24 cellular contexts compared by ENCODE assay signal in genomic region chr10:31830887-31831286, GRCh38.
DNase-seq lines count a peak whose midpoint lies in the region; ATAC-seq, FAIRE-seq and TF ChIP-seq lines count a peak whose summit lies in the region.
"Had no signal": no experiment of that assay in that cellular context is flagged by ENCODE, and none has a peak within 500 bp of the region (broad histone marks: within the 10 kb centered on the region; RNA-seq: fewer than 3 reads in every experiment).

No MANE protein-coding gene starts in this region.

- H3K27me3 Mint-ChIP-seq in effector memory CD8-positive, alpha-beta T cell: no peaks in the 10 kb centered on the region
- H3K27me3 Mint-ChIP-seq: activated CD4-positive, alpha-beta memory T cell treated with anti-CD3 and anti-CD28 coated beads, Interleukin-2, amount 10 ng/mL, durations not matched to agents 7 days and 5 days; activated naive CD4-positive, alpha-beta T cell treated with anti-CD3 and anti-CD28 coated beads, Interleukin-2, amount 50 U/mL, for 24 hours; CD4-positive, alpha-beta memory T cell had no signal

- no peaks in the 10 kb centered on the region for H3K9me3 Mint-ChIP-seq in effector memory CD8-positive, alpha-beta T cell
- H3K9me3 Mint-ChIP-seq: activated CD4-positive, alpha-beta memory T cell treated with anti-CD3 and anti-CD28 coated beads, Interleukin-2, amount 10 ng/mL, durations not matched to agents 7 days and 5 days; activated naive CD4-positive, alpha-beta T cell treated with anti-CD3 and anti-CD28 coated beads, Interleukin-2, amount 50 U/mL, for 24 hours; activated T-cell treated with anti-CD3 and anti-CD28 coated beads, Interleukin-2, amount 50 U/mL, for 4 hours; CD4-positive, alpha-beta memory T cell; neural progenitor cell had no signal

- no peaks in the 10 kb centered on the region for H3K36me3 ChIP-seq in bronchial epithelial cell (ENCODE audit: control insufficient read depth, insufficient read depth, low read length)
- H3K36me3 ChIP-seq: neural progenitor cell, thoracic aorta had no signal

- intact Hi-C loops in head of caudate nucleus (cut with DNase I): no loop called here

- FAIRE-seq in HTR-8/SVneo (lab: Jason Lieb, UNC) (no peak), bronchial epithelial cell (lab: Jason Lieb, UNC) (no peak)
- FAIRE-seq: H1 had no signal

- H3K4me3 Mint-ChIP-seq in effector memory CD8-positive, alpha-beta T cell: no peak overlapping the region
- H3K4me3 Mint-ChIP-seq: activated CD4-positive, alpha-beta memory T cell treated with anti-CD3 and anti-CD28 coated beads, Interleukin-2, amount 10 ng/mL, durations not matched to agents 7 days and 5 days; activated naive CD4-positive, alpha-beta T cell treated with anti-CD3 and anti-CD28 coated beads, Interleukin-2, amount 50 U/mL, for 24 hours; activated T-cell treated with anti-CD3 and anti-CD28 coated beads, Interleukin-2, amount 50 U/mL, for 4 hours; CD4-positive, alpha-beta memory T cell; neural progenitor cell had no signal

- no peak overlapping the region for H3K4me3 ChIP-seq in bronchial epithelial cell (ENCODE audit: low read depth, low read length)
- H3K4me3 ChIP-seq: coronary artery, neural progenitor cell, skin epidermis, thoracic aorta had no signal

- peaks cover 11% of the 10 kb centered on the region for H3K4me1 ChIP-seq in foreskin keratinocyte
- H3K4me1 ChIP-seq: neural progenitor cell had no signal

- H3K4me1 Mint-ChIP-seq in effector memory CD8-positive, alpha-beta T cell (ENCODE audit: low read depth in 2 of 2): peaks cover 0 to 3% of the 10 kb centered on the region in 2 donors
- H3K4me1 Mint-ChIP-seq: activated CD4-positive, alpha-beta memory T cell treated with anti-CD3 and anti-CD28 coated beads, Interleukin-2, amount 10 ng/mL, durations not matched to agents 7 days and 5 days had no signal

- peak overlapping the region in 1 of 2 donors; percentile 1 for H3K27ac Mint-ChIP-seq in effector memory CD8-positive, alpha-beta T cell
- H3K27ac Mint-ChIP-seq: activated CD4-positive, alpha-beta memory T cell treated with anti-CD3 and anti-CD28 coated beads, Interleukin-2, amount 10 ng/mL, durations not matched to agents 7 days and 5 days; activated naive CD4-positive, alpha-beta T cell treated with anti-CD3 and anti-CD28 coated beads, Interleukin-2, amount 50 U/mL, for 24 hours; CD4-positive, alpha-beta memory T cell; neural progenitor cell had no signal

- H3K36me3 Mint-ChIP-seq in effector memory CD8-positive, alpha-beta T cell (ENCODE audit: insufficient read depth): peaks cover 6% of the 10 kb centered on the region

- no peak overlapping the region for H3K27ac ChIP-seq in foreskin keratinocyte
- H3K27ac ChIP-seq: coronary artery, neural progenitor cell, thoracic aorta had no signal

- DNase-seq in AG20443 (ENCODE audit: low spot score): peak; percentile 11
- DNase-seq in HTR-8/SVneo (ENCODE audit: insufficient read length, low spot score): peak; percentile 5
- peak; percentile 5 for DNase-seq in bronchial epithelial cell (ENCODE audit: low read depth)
- DNase-seq in foreskin keratinocyte: peak; percentile 3 to 19
- no peak for DNase-seq in NCI-H446 (lab: John Stamatoyannopoulos, UW)
- DNase-seq in head of caudate nucleus: no peak
- no peak for DNase-seq in effector memory CD8-positive, alpha-beta T cell
- no peak for DNase-seq in cerebellar cortex (ENCODE audit: low spot score)
- DNase-seq: activated CD4-positive, alpha-beta memory T cell treated with anti-CD3 and anti-CD28 coated beads, Interleukin-2, amount 10 ng/mL, durations not matched to agents 7 days and 5 days; activated CD4-positive, CD25-positive, alpha-beta regulatory T cell; activated T-cell treated with anti-CD3 and anti-CD28 coated beads, Interleukin-2, amount 50 U/mL, for 4 hours; CD4-positive, alpha-beta memory T cell; NCI-H1092 treated with DMSO at 0.1 percent for 48 hours; NCI-H2029 treated with DMSO at 0.1 percent for 48 hours; stimulated activated CD4-positive, alpha-beta T cell treated with anti-CD3 and anti-CD28 coated beads, Interleukin-2, amount 100 ng/mL, for 24 hours; stimulated activated naive CD4-positive, alpha-beta T cell; T1000 had no signal

- H3K27me3 ChIP-seq in bronchial epithelial cell (ENCODE audit: control insufficient read depth, insufficient read depth, low read length) (no peaks in the 10 kb centered on the region), foreskin keratinocyte (no peaks in the 10 kb centered on the region)
- H3K27me3 ChIP-seq: neural progenitor cell had no signal

- no peak for TF ChIP-seq CTCF in bronchial epithelial cell (IDR thresholded peaks at IDR 0.05; ENCODE audit: insufficient read depth, low read length, severe bottlenecking)
- TF ChIP-seq CTCF in foreskin keratinocyte (conservative IDR thresholded peaks at IDR 0.05): no peak

- no peak for ATAC-seq in foreskin keratinocyte
- ATAC-seq in effector memory CD8-positive, alpha-beta T cell (replicated peaks): no peak
- ATAC-seq: activated T-cell treated with anti-CD3 and anti-CD28 coated beads, Interleukin-2, amount 50 U/mL, for 4 hours; left lobe of liver had no signal

Comparison
In these comparisons a context has a peak if more than half of its experiments do, and no peak if none do; other contexts are left out.
1. DNase-seq: peak in AG20443 (single experiment), HTR-8/SVneo (single experiment), bronchial epithelial cell (single experiment) and foreskin keratinocyte (2 of 2); none in NCI-H446 (0 of 2), head of caudate nucleus (0 of 42), effector memory CD8-positive, alpha-beta T cell (0 of 3) and cerebellar cortex (single experiment).